In the genomic region with DNA sequence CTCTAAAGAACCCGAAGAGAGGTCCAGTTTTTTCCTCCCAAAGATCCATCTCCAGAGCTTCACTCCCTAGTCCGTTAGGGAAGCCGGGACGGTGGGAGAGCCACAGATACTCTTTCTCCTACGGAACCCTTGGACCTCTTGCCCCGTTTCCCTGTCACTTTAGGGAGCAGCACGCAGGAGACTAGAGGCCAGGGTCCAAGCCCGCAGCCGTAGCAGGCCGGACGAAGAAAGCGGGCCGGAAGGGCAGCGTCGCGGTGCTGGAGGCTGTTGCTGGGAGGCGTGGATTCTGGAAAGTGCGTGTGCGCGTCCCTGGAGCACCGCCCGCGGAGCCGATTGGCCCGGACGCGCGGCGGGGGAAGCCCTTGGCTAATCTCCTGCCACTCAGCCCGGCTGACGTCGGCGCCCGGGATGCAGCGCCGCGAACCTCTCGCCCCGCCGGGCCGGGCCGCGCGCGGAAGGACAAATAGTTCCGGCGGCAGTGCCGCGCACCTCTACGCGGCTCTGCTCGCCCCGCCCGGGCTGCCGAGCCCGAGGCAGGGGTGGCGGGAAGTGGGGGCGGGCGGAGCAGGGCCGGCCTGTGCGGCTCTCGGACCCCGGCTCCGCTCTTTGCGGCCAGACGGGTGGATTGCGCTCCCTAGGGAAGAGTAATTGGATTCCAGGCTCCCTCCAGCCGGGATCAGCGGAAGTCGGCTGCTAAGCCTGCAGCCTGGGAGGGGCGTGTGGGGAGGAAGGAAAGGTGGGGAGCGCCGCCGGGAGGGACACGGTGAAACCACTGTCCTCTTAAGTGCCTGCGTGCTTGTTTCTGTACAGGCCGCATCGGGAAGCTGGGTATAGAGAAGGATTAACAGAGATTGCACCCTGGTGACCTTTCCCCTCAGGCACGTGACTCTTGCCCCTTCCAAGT, we compare ENCODE assay signal across 8 cellular contexts. TPM values are rescaled to one million over a fixed set of nuclear protein-coding genes. Genes with fewer than 3 reads are reported as not detected.
DNase-seq lines count a peak whose midpoint lies in the region; TF ChIP-seq lines count a peak whose summit lies in the region.

No MANE protein-coding gene starts in this region.

- peak overlapping the region; percentile 45; the same call in 1 of the 2 replicates for H3K27ac ChIP-seq in SK-N-MC
- H3K27ac ChIP-seq in suprapubic skin, result peak overlapping the region; percentile 98

- H3K4me1 Mint-ChIP-seq in activated naive CD4-positive, alpha-beta T cell treated with anti-CD3 and anti-CD28 coated beads, Interleukin-2, amount 50 U/mL, for 24 hours, result peaks cover 26% of the 10 kb centered on the region

- peak overlapping the region; percentile 87 for H3K4me3 Mint-ChIP-seq in activated naive CD4-positive, alpha-beta T cell treated with anti-CD3 and anti-CD28 coated beads, Interleukin-2, amount 50 U/mL, for 24 hours

- TF ChIP-seq CTCF in GM06990 (IDR thresholded peaks at IDR 0.05; ENCODE audit: insufficient read depth, low read length, poor library complexity, severe bottlenecking), result peak; percentile 14
- TF ChIP-seq CTCF in HFF-Myc (IDR thresholded peaks at IDR 0.05; ENCODE audit: low read depth, low read length, missing control alignments), result peak; percentile 9
- no peak for TF ChIP-seq CTCF in suprapubic skin (IDR thresholded peaks at IDR 0.05)

- H3K9me3 ChIP-seq in SK-N-MC (ENCODE audit: low read depth, low read length) (no peaks in the 10 kb centered on the region), suprapubic skin (no peaks in the 10 kb centered on the region)

- TF ChIP-seq EP300 in suprapubic skin (IDR thresholded peaks at IDR 0.05), result no peak

- H3K4me3 ChIP-seq in GM06990 (replicated peaks; ENCODE audit: low read depth, low read length) (peak overlapping the region; percentile 80), HFF-Myc (replicated peaks; ENCODE audit: low read depth, low read length) (peak overlapping the region; percentile 45), SK-N-MC (peak overlapping the region; percentile 86), suprapubic skin (peak overlapping the region; percentile 75)

- H3K9ac ChIP-seq in SK-N-MC (ENCODE audit: insufficient read length), result peak overlapping the region; percentile 82

- DNase-seq in GM06990 (ENCODE audit: extremely low read depth, insufficient read length) (peak; percentile 94), HFF-Myc (ENCODE audit: extremely low read depth, low read depth) (peak; percentile 70), MV-4-11 (lab: John Stamatoyannopoulos, UW) (peak; percentile 84), SK-N-MC (ENCODE audit: low read depth, low spot score) (no peak), glomerular visceral epithelial cell (ENCODE audit: extremely low spot score) (peak; percentile 95), occipital lobe (lab: John Stamatoyannopoulos, UW) (peak; percentile 90), suprapubic skin (ENCODE audit: low spot score in 2 of 2) (peak; percentile 93 to 94)

- H3K27ac Mint-ChIP-seq in activated naive CD4-positive, alpha-beta T cell treated with anti-CD3 and anti-CD28 coated beads, Interleukin-2, amount 50 U/mL, for 24 hours, result peak overlapping the region; percentile 94

- no peaks in the 10 kb centered on the region for H3K27me3 ChIP-seq in GM06990 (replicated peaks; ENCODE audit: control insufficient read depth, insufficient read depth, low read length)
- H3K27me3 ChIP-seq in suprapubic skin, result no peaks in the 10 kb centered on the region

- no peaks in the 10 kb centered on the region for H3K27me3 Mint-ChIP-seq in activated naive CD4-positive, alpha-beta T cell treated with anti-CD3 and anti-CD28 coated beads, Interleukin-2, amount 50 U/mL, for 24 hours

- no peaks in the 10 kb centered on the region for H3K36me3 Mint-ChIP-seq in activated naive CD4-positive, alpha-beta T cell treated with anti-CD3 and anti-CD28 coated beads, Interleukin-2, amount 50 U/mL, for 24 hours

- no peaks in the 10 kb centered on the region for H3K9me3 Mint-ChIP-seq in activated naive CD4-positive, alpha-beta T cell treated with anti-CD3 and anti-CD28 coated beads, Interleukin-2, amount 50 U/mL, for 24 hours

- WGBS in suprapubic skin, result under 1% methylated on average over 31 of the region's 79 CpGs

- TF ChIP-seq POLR2A in suprapubic skin (IDR thresholded peaks at IDR 0.05), result peak; percentile 13 to 59

- peaks cover 18% of the 10 kb centered on the region for H3K4me1 ChIP-seq in suprapubic skin

- H3K36me3 ChIP-seq in GM06990 (ENCODE audit: control insufficient read depth, insufficient read depth, low read length) (no peaks in the 10 kb centered on the region), SK-N-MC (ENCODE audit: insufficient read depth, low read length) (no peaks in the 10 kb centered on the region), suprapubic skin (no peaks in the 10 kb centered on the region)

RNA-seq across cellular contexts. Expression of gene TCF12, which starts 31.3 kb away (rescaled TPM):
- total RNA-seq in occipital lobe, result 143 TPM
- total RNA-seq in suprapubic skin, result 100 to 1,000 TPM in 2 of 4 donors, 10 to 100 TPM in 2; 91.3 to 118 (median 105) TPM

Comparison
In these comparisons a context has a peak if more than half of its experiments do, and no peak if none do; other contexts are left out.
1. CTCF ChIP-seq: peak in GM06990 (single experiment) and HFF-Myc (single experiment); none in suprapubic skin (0 of 2).
2. Peak in every context shown above with its lines, with median percentiles within 50 percentile points of each other: H3K4me3 ChIP-seq.